Comparison of ENCODE assay signal across 23 cellular contexts in the genomic region with DNA sequence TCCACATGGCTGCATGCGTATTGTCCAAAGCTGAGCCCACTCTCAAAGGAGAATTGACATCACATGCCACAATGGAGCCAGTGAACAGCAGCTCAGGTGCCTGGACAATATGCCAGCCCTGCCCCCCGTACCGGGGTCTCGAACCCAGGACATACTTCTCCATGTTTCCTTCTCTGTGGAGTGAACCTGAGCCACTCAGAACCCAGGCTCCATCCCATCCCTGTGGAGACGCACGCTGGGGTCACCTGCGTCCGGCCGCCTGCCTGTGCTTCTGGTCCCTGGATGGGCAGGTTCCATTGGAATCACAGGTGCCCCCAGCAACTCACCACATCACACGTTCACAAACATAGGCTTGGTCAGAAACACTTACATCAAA.
"Had no signal": no experiment of that assay in that cellular context is flagged by ENCODE, and none has a peak within 500 bp of the region (broad histone marks: within the 10 kb centered on the region; RNA-seq: fewer than 3 reads in every experiment).

No MANE protein-coding gene starts in this region.

- H3K9me3 ChIP-seq: adrenal gland, breast epithelium, gastroesophageal sphincter, mucosa of descending colon, right lobe of liver, transverse colon, uterus had no signal

- H3K27me3 Mint-ChIP-seq: stimulated activated memory B cell treated with anti-CD40 and anti-IgM and Interleukin-4, amounts not matched to agents 10 μg/mL and 1 μg/mL and 100 μg/mL, for 72 hours had no signal

- H3K4me1 Mint-ChIP-seq: endodermal cell had no signal

- ATAC-seq: gastroesophageal sphincter; mucosa of descending colon; right lobe of liver; stimulated activated memory B cell treated with anti-CD40 and anti-IgM and Interleukin-4, amounts not matched to agents 10 μg/mL and 1 μg/mL and 100 μg/mL, for 72 hours had no signal

- H3K27ac ChIP-seq: adrenal gland, breast epithelium, epithelial cell of prostate, gastroesophageal sphincter, right lobe of liver, transverse colon, uterus had no signal

- FAIRE-seq: astrocyte, small intestine had no signal

- H3K27me3 ChIP-seq: adrenal gland, breast epithelium, right lobe of liver, transverse colon, uterus had no signal

- DNase-seq: activated CD4-positive, alpha-beta T cell treated with anti-CD3 and anti-CD28 coated beads, Interleukin-2, amount 50 U/mL, for 4 hours; activated naive CD4-positive, alpha-beta T cell treated with Interleukin-2 at 50 U/mL for 16 hours; activated T-cell treated with anti-CD3 and anti-CD28 coated beads, Interleukin-2, amount 50 U/mL, for 48 hours; adrenal gland; cerebellar nuclear complex; cortex of kidney; endodermal cell; head of caudate nucleus; hypothalamus; mesenchymal stem cell; mucosa of descending colon; occipital lobe; right lobe of liver; small intestine; stimulated activated CD4-positive, alpha-beta T cell treated with anti-CD3 and anti-CD28 coated beads, Interleukin-15, amount 100 ng/mL, for 24 hours; T-helper 9 cell; transverse colon; uterus had no signal

- H3K36me3 ChIP-seq: adrenal gland, breast epithelium, right lobe of liver, transverse colon, uterus had no signal

- H3K4me3 ChIP-seq: adrenal gland, breast epithelium, gastroesophageal sphincter, mucosa of descending colon, right lobe of liver, transverse colon, uterus had no signal

- H3K4me3 Mint-ChIP-seq: endodermal cell; stimulated activated memory B cell treated with anti-CD40 and anti-IgM and Interleukin-4, amounts not matched to agents 10 μg/mL and 1 μg/mL and 100 μg/mL, for 72 hours had no signal

- H3K4me1 ChIP-seq: adrenal gland, breast epithelium, right lobe of liver, uterus had no signal

- H3K9me3 Mint-ChIP-seq: endodermal cell; stimulated activated memory B cell treated with anti-CD40 and anti-IgM and Interleukin-4, amounts not matched to agents 10 μg/mL and 1 μg/mL and 100 μg/mL, for 72 hours had no signal
